In genomic region chr7:99677646-99678045, GRCh38 we compare ENCODE assay signal across 1 cellular context.
A peak's percentile ranks its signal among the peaks of the same experiment; 100 is the strongest.
TF ChIP-seq lines count a peak whose summit lies in the region.

No MANE protein-coding gene starts in this region.

TF ChIP-seq in HepG2, 621 proteins besides CTCF, POLR2A, EP300 and RAD21 (continued from another document and continues in another):
- TF ChIP-seq JUN (CRISPR knock-in tag; IDR thresholded peaks at IDR 0.05) = peak; percentile 46; the same call in 1 of the 2 replicates
- peak; percentile 25; the same call in 1 of the 2 replicates for TF ChIP-seq ZNF816 (CRISPR knock-in tag; IDR thresholded peaks at IDR 0.05; ENCODE audit: borderline replicate concordance)
- TF ChIP-seq ARNT2 (CRISPR knock-in tag; IDR thresholded peaks at IDR 0.05; ENCODE audit: low read depth) = no peak; the same call in 1 of the 2 replicates
- TF ChIP-seq ZBTB37 (CRISPR knock-in tag; IDR thresholded peaks at IDR 0.05) = no peak
- TF ChIP-seq, protein P1, sequence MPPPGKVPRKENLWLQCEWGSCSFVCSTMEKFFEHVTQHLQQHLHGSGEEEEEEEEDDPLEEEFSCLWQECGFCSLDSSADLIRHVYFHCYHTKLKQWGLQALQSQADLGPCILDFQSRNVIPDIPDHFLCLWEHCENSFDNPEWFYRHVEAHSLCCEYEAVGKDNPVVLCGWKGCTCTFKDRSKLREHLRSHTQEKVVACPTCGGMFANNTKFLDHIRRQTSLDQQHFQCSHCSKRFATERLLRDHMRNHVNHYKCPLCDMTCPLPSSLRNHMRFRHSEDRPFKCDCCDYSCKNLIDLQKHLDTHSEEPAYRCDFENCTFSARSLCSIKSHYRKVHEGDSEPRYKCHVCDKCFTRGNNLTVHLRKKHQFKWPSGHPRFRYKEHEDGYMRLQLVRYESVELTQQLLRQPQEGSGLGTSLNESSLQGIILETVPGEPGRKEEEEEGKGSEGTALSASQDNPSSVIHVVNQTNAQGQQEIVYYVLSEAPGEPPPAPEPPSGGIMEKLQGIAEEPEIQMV (CRISPR knock-in tag; IDR thresholded peaks at IDR 0.05; ENCODE audit: low read depth) = no peak; the same call in 1 of the 2 replicates
- peak; percentile 33; the same call in 1 of the 2 replicates for TF ChIP-seq ZNF414 (CRISPR knock-in tag; IDR thresholded peaks at IDR 0.05)
- peak; percentile 94 for TF ChIP-seq TBX2 (CRISPR knock-in tag; IDR thresholded peaks at IDR 0.05; ENCODE audit: borderline replicate concordance)
- peak; percentile 71; the same call in 1 of the 2 replicates for TF ChIP-seq MIER2 (CRISPR knock-in tag; IDR thresholded peaks at IDR 0.05)
- TF ChIP-seq ARHGAP35 (CRISPR knock-in tag; IDR thresholded peaks at IDR 0.05; ENCODE audit: borderline replicate concordance) = no peak
- TF ChIP-seq, protein P2, sequence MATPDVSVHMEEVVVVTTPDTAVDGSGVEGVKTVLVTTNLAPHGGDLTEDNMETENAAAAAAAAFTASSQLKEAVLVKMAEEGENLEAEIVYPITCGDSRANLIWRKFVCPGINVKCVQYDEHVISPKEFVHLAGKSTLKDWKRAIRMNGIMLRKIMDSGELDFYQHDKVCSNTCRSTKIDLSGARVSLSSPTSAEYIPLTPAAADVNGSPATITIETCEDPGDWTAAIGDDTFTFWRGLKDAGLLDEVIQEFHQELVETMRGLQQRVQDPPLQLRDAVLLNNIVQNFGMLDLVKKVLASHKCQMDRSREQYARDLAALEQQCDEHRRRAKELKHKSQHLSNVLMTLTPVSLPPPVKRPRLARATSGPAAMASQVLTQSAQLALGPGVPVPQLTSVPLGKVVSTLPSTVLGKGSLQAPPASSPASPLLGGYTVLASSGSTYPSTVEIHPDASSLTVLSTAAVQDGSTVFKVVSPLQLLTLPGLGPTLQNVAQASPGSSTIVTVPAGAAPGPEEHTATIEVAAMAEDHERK (CRISPR knock-in tag; IDR thresholded peaks at IDR 0.05; ENCODE audit: low read depth) = no peak
- TF ChIP-seq NR2C2 (CRISPR knock-in tag; IDR thresholded peaks at IDR 0.05; ENCODE audit: borderline replicate concordance) = peak; percentile 50; the same call in 1 of the 2 replicates
- peak; percentile 57 for TF ChIP-seq DMAP1 (CRISPR knock-in tag; IDR thresholded peaks at IDR 0.05)
- TF ChIP-seq ZNF335 (CRISPR knock-in tag; IDR thresholded peaks at IDR 0.05) = no peak
- TF ChIP-seq TBX3 (IDR thresholded peaks at IDR 0.05; ENCODE audit: borderline replicate concordance) = no peak; the same call in 1 of the 2 replicates
- no peak for TF ChIP-seq ZBTB40 (IDR thresholded peaks at IDR 0.05)
- peak; percentile 53; the same call in 1 of the 2 replicates for TF ChIP-seq ZBTB40 (CRISPR knock-in tag; IDR thresholded peaks at IDR 0.05)
- TF ChIP-seq, protein P3, sequence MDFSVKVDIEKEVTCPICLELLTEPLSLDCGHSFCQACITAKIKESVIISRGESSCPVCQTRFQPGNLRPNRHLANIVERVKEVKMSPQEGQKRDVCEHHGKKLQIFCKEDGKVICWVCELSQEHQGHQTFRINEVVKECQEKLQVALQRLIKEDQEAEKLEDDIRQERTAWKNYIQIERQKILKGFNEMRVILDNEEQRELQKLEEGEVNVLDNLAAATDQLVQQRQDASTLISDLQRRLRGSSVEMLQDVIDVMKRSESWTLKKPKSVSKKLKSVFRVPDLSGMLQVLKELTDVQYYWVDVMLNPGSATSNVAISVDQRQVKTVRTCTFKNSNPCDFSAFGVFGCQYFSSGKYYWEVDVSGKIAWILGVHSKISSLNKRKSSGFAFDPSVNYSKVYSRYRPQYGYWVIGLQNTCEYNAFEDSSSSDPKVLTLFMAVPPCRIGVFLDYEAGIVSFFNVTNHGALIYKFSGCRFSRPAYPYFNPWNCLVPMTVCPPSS (IDR thresholded peaks at IDR 0.05) = no peak
- peak; percentile 62 for TF ChIP-seq ZFY (CRISPR knock-in tag; IDR thresholded peaks at IDR 0.05)
- TF ChIP-seq, protein P4, sequence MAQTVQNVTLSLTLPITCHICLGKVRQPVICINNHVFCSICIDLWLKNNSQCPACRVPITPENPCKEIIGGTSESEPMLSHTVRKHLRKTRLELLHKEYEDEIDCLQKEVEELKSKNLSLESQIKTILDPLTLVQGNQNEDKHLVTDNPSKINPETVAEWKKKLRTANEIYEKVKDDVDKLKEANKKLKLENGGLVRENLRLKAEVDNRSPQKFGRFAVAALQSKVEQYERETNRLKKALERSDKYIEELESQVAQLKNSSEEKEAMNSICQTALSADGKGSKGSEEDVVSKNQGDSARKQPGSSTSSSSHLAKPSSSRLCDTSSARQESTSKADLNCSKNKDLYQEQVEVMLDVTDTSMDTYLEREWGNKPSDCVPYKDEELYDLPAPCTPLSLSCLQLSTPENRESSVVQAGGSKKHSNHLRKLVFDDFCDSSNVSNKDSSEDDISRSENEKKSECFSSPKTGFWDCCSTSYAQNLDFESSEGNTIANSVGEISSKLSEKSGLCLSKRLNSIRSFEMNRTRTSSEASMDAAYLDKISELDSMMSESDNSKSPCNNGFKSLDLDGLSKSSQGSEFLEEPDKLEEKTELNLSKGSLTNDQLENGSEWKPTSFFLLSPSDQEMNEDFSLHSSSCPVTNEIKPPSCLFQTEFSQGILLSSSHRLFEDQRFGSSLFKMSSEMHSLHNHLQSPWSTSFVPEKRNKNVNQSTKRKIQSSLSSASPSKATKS (CRISPR knock-in tag; IDR thresholded peaks at IDR 0.05) = no peak
- TF ChIP-seq PPARG (CRISPR knock-in tag; conservative IDR thresholded peaks at IDR 0.05) = peak; percentile 77
- TF ChIP-seq ZNF850 (CRISPR knock-in tag; conservative IDR thresholded peaks at IDR 0.05) = no peak
- TF ChIP-seq ZNF331 (CRISPR knock-in tag; IDR thresholded peaks at IDR 0.05) = peak; percentile 72; the same call in 1 of the 2 replicates
- peak; percentile 62; the same call in 1 of the 2 replicates for TF ChIP-seq ZBED4 (CRISPR knock-in tag; IDR thresholded peaks at IDR 0.05; ENCODE audit: borderline replicate concordance)
- no peak for TF ChIP-seq MATR3 (CRISPR knock-in tag; IDR thresholded peaks at IDR 0.05)
- no peak; the same call in 1 of the 2 replicates for TF ChIP-seq ZBTB38 (CRISPR knock-in tag; IDR thresholded peaks at IDR 0.05)
- TF ChIP-seq HMG20B (CRISPR knock-in tag; conservative IDR thresholded peaks at IDR 0.05) = peak; percentile 71; the same call in 1 of the 2 replicates
- no peak for TF ChIP-seq ZNF660 (CRISPR knock-in tag; IDR thresholded peaks at IDR 0.05; ENCODE audit: borderline replicate concordance, low read depth)
- TF ChIP-seq ZSCAN5A (CRISPR knock-in tag; IDR thresholded peaks at IDR 0.05; ENCODE audit: borderline replicate concordance) = no peak
- peak; percentile 90 for TF ChIP-seq FOXO1 (CRISPR knock-in tag; IDR thresholded peaks at IDR 0.05)
- TF ChIP-seq PAF1 (CRISPR knock-in tag; IDR thresholded peaks at IDR 0.05) = no peak
- TF ChIP-seq PHB2 (IDR thresholded peaks at IDR 0.05; ENCODE audit: partially characterized antibody) = no peak
- TF ChIP-seq ZNF253 (CRISPR knock-in tag; IDR thresholded peaks at IDR 0.05; ENCODE audit: borderline replicate concordance) = no peak
- TF ChIP-seq WIZ (CRISPR knock-in tag; IDR thresholded peaks at IDR 0.05) = no peak
- TF ChIP-seq FOXP1 (IDR thresholded peaks at IDR 0.05) = no peak
- peak; percentile 85 for TF ChIP-seq FOXP1 (CRISPR knock-in tag; IDR thresholded peaks at IDR 0.05)
